Comparison of ENCODE assay signal across 8 cellular contexts in the genomic region with DNA sequence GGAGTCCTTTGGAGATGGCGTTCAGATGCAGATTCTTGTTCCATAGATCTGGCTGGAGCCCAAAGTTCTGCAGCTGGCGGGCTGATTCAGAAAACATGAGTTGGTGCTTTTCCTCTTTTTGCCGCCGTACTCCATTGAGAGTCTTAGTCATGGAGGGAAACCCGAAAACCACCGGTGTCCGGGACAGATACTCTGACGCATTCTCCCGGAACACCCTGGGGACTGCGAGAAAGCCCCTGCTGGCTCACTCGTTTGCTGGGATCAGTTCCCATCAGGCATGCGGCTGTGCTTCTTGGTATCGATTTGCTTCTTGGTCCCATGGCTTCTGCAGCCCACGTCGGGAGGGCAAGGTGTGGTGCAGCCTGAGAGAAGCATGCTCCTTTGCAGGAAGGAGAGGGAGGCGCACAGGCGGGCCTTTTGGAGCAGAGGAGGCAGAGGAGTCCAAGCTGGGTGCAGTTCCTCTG. TPM values are rescaled to one million over a fixed set of nuclear protein-coding genes. Genes with fewer than 3 reads are reported as not detected.
DNase-seq lines count a peak whose midpoint lies in the region; ATAC-seq lines count a peak whose summit lies in the region.

No MANE protein-coding gene starts in this region.

- peak; percentile 14 to 19 for DNase-seq in activated CD4-positive, alpha-beta T cell treated with anti-CD3 and anti-CD28 coated beads for 4 hours
- no peak for DNase-seq in activated CD4-positive, alpha-beta T cell treated with anti-CD3 and anti-CD28 coated beads for 1 hour
- DNase-seq in hepatic stellate cell (ENCODE audit: low spot score) (peak; percentile 75), DMS53 treated with DMSO at 0.1 percent for 48 hours (lab: John Stamatoyannopoulos, UW; ENCODE audit: unreplicated experiment) (no peak), amniotic stem cell (lab: John Stamatoyannopoulos, UW) (no peak)
- no peak for DNase-seq in effector memory CD4-positive, alpha-beta T cell

- H3K27me3 Mint-ChIP-seq in activated T-helper 17 cell treated with anti-CD3 and anti-CD28 coated beads, Interleukin-2, amount 50 U/mL, for 72 hours, result no peaks in the 10 kb centered on the region
- no peaks in the 10 kb centered on the region for H3K27me3 Mint-ChIP-seq in stimulated activated naive CD8-positive, alpha-beta T cell treated with anti-CD3 and anti-CD28 coated beads, Interleukin-15, Interleukin-2, amounts not matched to agents 100 ng/mL and 50 ng/mL, for 24 hours

- H3K36me3 Mint-ChIP-seq in activated T-helper 17 cell treated with anti-CD3 and anti-CD28 coated beads, Interleukin-2, amount 50 U/mL, for 72 hours (ENCODE audit: low read depth), result peaks cover 89% of the 10 kb centered on the region
- H3K36me3 Mint-ChIP-seq in stimulated activated naive CD8-positive, alpha-beta T cell treated with anti-CD3 and anti-CD28 coated beads, Interleukin-15, Interleukin-2, amounts not matched to agents 100 ng/mL and 50 ng/mL, for 24 hours (ENCODE audit: low read depth), result peaks cover 27% of the 10 kb centered on the region

- H3K4me3 Mint-ChIP-seq in activated T-helper 17 cell treated with anti-CD3 and anti-CD28 coated beads, Interleukin-2, amount 50 U/mL, for 72 hours, result peak overlapping the region; percentile 77
- no peak overlapping the region for H3K4me3 Mint-ChIP-seq in stimulated activated naive CD8-positive, alpha-beta T cell treated with anti-CD3 and anti-CD28 coated beads, Interleukin-15, Interleukin-2, amounts not matched to agents 100 ng/mL and 50 ng/mL, for 24 hours

- peaks cover 18% of the 10 kb centered on the region for H3K4me1 ChIP-seq in effector memory CD4-positive, alpha-beta T cell (ENCODE audit: control insufficient read depth, insufficient read depth, low read length, poor library complexity, severe bottlenecking)

- H3K36me3 ChIP-seq in effector memory CD4-positive, alpha-beta T cell (ENCODE audit: control insufficient read depth, insufficient read depth, low read length), result no peaks in the 10 kb centered on the region

- ATAC-seq in activated T-helper 17 cell treated with anti-CD3 and anti-CD28 coated beads, Interleukin-2, amount 50 U/mL, for 72 hours (replicated peaks), result peak; percentile 80

- H3K27me3 ChIP-seq in effector memory CD4-positive, alpha-beta T cell (replicated peaks; ENCODE audit: control insufficient read depth, insufficient read depth, low read length, poor library complexity, severe bottlenecking), result no peaks in the 10 kb centered on the region

- no peaks in the 10 kb centered on the region for H3K9me3 Mint-ChIP-seq in activated T-helper 17 cell treated with anti-CD3 and anti-CD28 coated beads, Interleukin-2, amount 50 U/mL, for 72 hours
- H3K9me3 Mint-ChIP-seq in stimulated activated naive CD8-positive, alpha-beta T cell treated with anti-CD3 and anti-CD28 coated beads, Interleukin-15, Interleukin-2, amounts not matched to agents 100 ng/mL and 50 ng/mL, for 24 hours, result no peaks in the 10 kb centered on the region

- no peaks in the 10 kb centered on the region for H3K9me3 ChIP-seq in effector memory CD4-positive, alpha-beta T cell (ENCODE audit: control insufficient read depth, low read length)

- peak overlapping the region; percentile 89 for H3K27ac Mint-ChIP-seq in activated T-helper 17 cell treated with anti-CD3 and anti-CD28 coated beads, Interleukin-2, amount 50 U/mL, for 72 hours
- peak overlapping the region; percentile 43 for H3K27ac Mint-ChIP-seq in stimulated activated naive CD8-positive, alpha-beta T cell treated with anti-CD3 and anti-CD28 coated beads, Interleukin-15, Interleukin-2, amounts not matched to agents 100 ng/mL and 50 ng/mL, for 24 hours

- H3K4me1 Mint-ChIP-seq in activated T-helper 17 cell treated with anti-CD3 and anti-CD28 coated beads, Interleukin-2, amount 50 U/mL, for 72 hours, result peaks cover 80% of the 10 kb centered on the region
- peaks cover 87% of the 10 kb centered on the region for H3K4me1 Mint-ChIP-seq in stimulated activated naive CD8-positive, alpha-beta T cell treated with anti-CD3 and anti-CD28 coated beads, Interleukin-15, Interleukin-2, amounts not matched to agents 100 ng/mL and 50 ng/mL, for 24 hours (ENCODE audit: low read depth)

- no peak overlapping the region for H3K4me3 ChIP-seq in effector memory CD4-positive, alpha-beta T cell (ENCODE audit: insufficient read depth, low read depth, low read length, poor library complexity, severe bottlenecking)

- H3K27ac ChIP-seq in effector memory CD4-positive, alpha-beta T cell (ENCODE audit: insufficient read depth, low read length, poor library complexity, severe bottlenecking), result no peak overlapping the region

RNA-seq across cellular contexts. Expression of a gene that starts 30.8 kb away (rescaled TPM):
- total RNA-seq in activated T-helper 17 cell treated with anti-CD3 and anti-CD28 coated beads, Interleukin-2, amount 50 U/mL, for 72 hours, result 100 to 1,000 TPM; 157 to 310 TPM

Comparison
In these comparisons a context has a peak if more than half of its experiments do, and no peak if none do; other contexts are left out.
1. DNase-seq: peak in activated CD4-positive, alpha-beta T cell treated with anti-CD3 and anti-CD28 coated beads for 4 hours (2 of 2) and hepatic stellate cell (single experiment); none in activated CD4-positive, alpha-beta T cell treated with anti-CD3 and anti-CD28 coated beads for 1 hour (single experiment), effector memory CD4-positive, alpha-beta T cell (0 of 3), DMS53 treated with DMSO at 0.1 percent for 48 hours (single experiment) and amniotic stem cell (single experiment).